21 cellular contexts compared by ENCODE assay signal in the genomic region with DNA sequence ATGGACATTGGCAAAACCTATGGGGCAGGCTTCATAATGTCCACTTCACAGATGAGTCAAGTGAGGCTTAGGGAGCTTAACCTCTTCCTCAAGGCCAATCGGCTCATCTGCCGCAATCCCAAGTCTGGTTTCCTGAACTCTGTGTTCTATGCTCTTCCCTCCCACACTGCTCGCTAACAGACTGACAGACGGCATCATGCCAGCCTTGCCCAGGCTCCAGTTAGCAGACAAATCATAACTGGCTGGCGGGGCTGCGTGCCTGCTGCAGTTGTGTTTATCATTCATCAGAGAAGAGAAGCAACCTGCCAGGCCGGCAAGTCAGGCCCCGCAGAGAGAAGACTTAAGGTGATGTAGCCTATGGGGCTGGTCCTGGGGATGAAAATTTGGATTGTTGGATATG.
"Had no signal": no experiment of that assay in that cellular context is flagged by ENCODE, and none has a peak within 500 bp of the region (broad histone marks: within the 10 kb centered on the region; RNA-seq: fewer than 3 reads in every experiment).

No MANE protein-coding gene starts in this region.

- H3K27me3 ChIP-seq: hepatocyte, right atrium auricular region, sigmoid colon, upper lobe of right lung, vagina had no signal

- H3K9me3 Mint-ChIP-seq: memory B cell had no signal

- H3K4me1 ChIP-seq: left ventricle myocardium inferior, right atrium auricular region, tibial artery, upper lobe of right lung, vagina had no signal

- DNase-seq: effector CD8-positive, alpha-beta T cell; foreskin fibroblast; kidney; left cardiac atrium; left ventricle myocardium inferior; lower lobe of right lung; midbrain; naive B cell; sigmoid colon; small intestine; stimulated activated CD4-positive, alpha-beta T cell treated with anti-CD3 and anti-CD28 coated beads, Interleukin-12 subunit alpha, Interleukin-12 subunit beta, amount 100 ng/mL, for 4 hours; stimulated activated CD4-positive, alpha-beta T cell treated with anti-CD3 and anti-CD28 coated beads, Interleukin-2, amount 100 ng/mL, for 48 hours; stimulated activated naive CD4-positive, alpha-beta T cell treated with Interleukin-2 at 50 U/mL for 16 hours; tibial artery; upper lobe of right lung had no signal

- H3K4me3 Mint-ChIP-seq: memory B cell, naive B cell, nephron had no signal

- H3K27ac ChIP-seq: coronary artery, hepatocyte, left ventricle myocardium inferior, lower lobe of right lung, right atrium auricular region, sigmoid colon, tibial artery, upper lobe of right lung, vagina had no signal

- H3K4me3 ChIP-seq: coronary artery, hepatocyte, left ventricle myocardium inferior, lower lobe of right lung, right atrium auricular region, sigmoid colon, tibial artery, upper lobe of right lung, vagina had no signal

- H3K9me3 ChIP-seq: lower lobe of right lung, right atrium auricular region, tibial artery, upper lobe of right lung, vagina had no signal

- ATAC-seq: lower lobe of right lung, upper lobe of right lung had no signal

- H3K36me3 Mint-ChIP-seq: memory B cell, naive B cell had no signal

- H3K36me3 ChIP-seq: left ventricle myocardium inferior, lower lobe of right lung, right atrium auricular region, sigmoid colon, tibial artery, upper lobe of right lung, vagina had no signal

- H3K27ac Mint-ChIP-seq: memory B cell, naive B cell, nephron had no signal

- H3K4me1 Mint-ChIP-seq: memory B cell, naive B cell had no signal
